9 cellular contexts compared by ENCODE assay signal in genomic region chr10:114714281-114714741, GRCh38. TPM values are rescaled to one million over a fixed set of nuclear protein-coding genes. Genes with fewer than 3 reads are reported as not detected.
DNase-seq lines count a peak whose midpoint lies in the region; ATAC-seq, FAIRE-seq and TF ChIP-seq lines count a peak whose summit lies in the region.
"Had no signal": no experiment of that assay in that cellular context is flagged by ENCODE, and none has a peak within 500 bp of the region (broad histone marks: within the 10 kb centered on the region; RNA-seq: fewer than 3 reads in every experiment).

No MANE protein-coding gene starts in this region.

- ATAC-seq in GM21576 (IDR thresholded peaks at IDR 0.05; ENCODE audit: unreplicated experiment) (no peak), T-helper 17 cell (no peak)

- peaks cover 58% of the 10 kb centered on the region for H3K4me1 Mint-ChIP-seq in HFFc6 (ENCODE audit: low read depth)
- H3K4me1 Mint-ChIP-seq in T-helper 17 cell: peaks cover 2% of the 10 kb centered on the region

- no peaks in the 10 kb centered on the region for H3K9me3 Mint-ChIP-seq in HFFc6

- FAIRE-seq in D721Med (lab: Jason Lieb, UNC): no peak

- H3K9me3 ChIP-seq in T-helper 17 cell (ENCODE audit: control insufficient read depth, low read length, poor library complexity, severe bottlenecking): no peaks in the 10 kb centered on the region

- no peak overlapping the region for H3K4me3 ChIP-seq in skeletal muscle cell (ENCODE audit: low read depth, low read length)
- H3K4me3 ChIP-seq: SK-N-MC had no signal

- H3K27ac Mint-ChIP-seq in HFFc6 (peak overlapping the region; percentile 65), T-helper 17 cell (no peak overlapping the region)

- H3K4me3 Mint-ChIP-seq in HFFc6 (peak overlapping the region; percentile 58), T-helper 17 cell (no peak overlapping the region)

- no peaks in the 10 kb centered on the region for H3K36me3 Mint-ChIP-seq in HFFc6 (ENCODE audit: low read depth)
- peaks cover 3% of the 10 kb centered on the region for H3K36me3 Mint-ChIP-seq in T-helper 17 cell (ENCODE audit: low read depth)

- DNase-seq in HFFc6 (peak; percentile 89), SHP77 (lab: John Stamatoyannopoulos, UW) (peak; percentile 61 to 70), foreskin melanocyte (peak; percentile 61), skeletal muscle cell (ENCODE audit: low read depth) (peak; percentile 85), NOMO-1 treated with dmso at 0.1 percent for 144 hours (lab: John Stamatoyannopoulos, UW; ENCODE audit: unreplicated experiment) (no peak), T-helper 17 cell (no peak), D721Med (ENCODE audit: insufficient read length, low spot score) (no peak)

- TF ChIP-seq CTCF in HFFc6 (IDR thresholded peaks at IDR 0.05) (no peak), D721Med (IDR thresholded peaks at IDR 0.05; ENCODE audit: insufficient read depth, missing control alignments) (no peak)

- H3K27me3 Mint-ChIP-seq in HFFc6 (ENCODE audit: insufficient read depth) (no peaks in the 10 kb centered on the region), T-helper 17 cell (peaks cover 45% of the 10 kb centered on the region)

RNA-seq across cellular contexts. Expression of gene ABLIM1, which starts 56.2 kb away (rescaled TPM):
- total RNA-seq in HFFc6 (2021; fragmentation: NEBNext Ultra II Directional; extraction: Animal tissue kit (Norgen Biotek cat#: 25700)): 10 to 100 TPM in 2 of 6 experiments, 1 to 10 TPM in 4; 8.0 to 14.6 (median 8.7) TPM
- total RNA-seq in T-helper 17 cell: 100 to 1,000 TPM; 141 to 184 TPM

Comparison
In these comparisons a context has a peak if more than half of its experiments do, and no peak if none do; other contexts are left out.
1. DNase-seq: peak in HFFc6 (single experiment), SHP77 (2 of 2), foreskin melanocyte (single experiment) and skeletal muscle cell (single experiment); none in NOMO-1 treated with dmso at 0.1 percent for 144 hours (single experiment), T-helper 17 cell (0 of 3) and D721Med (single experiment).
2. RNA of gene ABLIM1, which starts 56.2 kb away (total RNA-seq): 141 to 184 TPM in T-helper 17 cell; 8.0 to 14.6 TPM in HFFc6; every median in the first group is over 4 times any median in the second.